22 cellular contexts compared by ENCODE assay signal in genomic region chr6:149719531-149719930, GRCh38. TPM values are rescaled to one million over a fixed set of nuclear protein-coding genes. Genes with fewer than 3 reads are reported as not detected.
DNase-seq lines count a peak whose midpoint lies in the region; ATAC-seq and TF ChIP-seq lines count a peak whose summit lies in the region.
"Had no signal": no experiment of that assay in that cellular context is flagged by ENCODE, and none has a peak within 500 bp of the region (broad histone marks: within the 10 kb centered on the region; RNA-seq: fewer than 3 reads in every experiment).

No MANE protein-coding gene starts in this region.

- no peak overlapping the region for H3K27ac Mint-ChIP-seq in activated naive CD4-positive, alpha-beta T cell treated with anti-CD3 and anti-CD28 coated beads for 36 hours
- H3K27ac Mint-ChIP-seq in glutamatergic neuron (ENCODE audit: unreplicated experiment) = no peak overlapping the region

- no peak for TF ChIP-seq CTCF in Loucy (conservative IDR thresholded peaks at IDR 0.05; ENCODE audit: low read length)
- TF ChIP-seq CTCF in glutamatergic neuron (IDR thresholded peaks at IDR 0.05; ENCODE audit: partially characterized antibody, unreplicated experiment) = no peak

- intact Hi-C loops in activated naive CD4-positive, alpha-beta T cell treated with anti-CD3 and anti-CD28 coated beads for 36 hours (cut with micrococcal nuclease) = loop anchor here (2.0 to 10.0 kb wide), 3 partner anchors 103 to 685 kb away; partner anchors contain the start of gene RAET1G

- H3K36me3 ChIP-seq in Loucy (ENCODE audit: insufficient read depth, low read length) = peaks cover 5% of the 10 kb centered on the region; the same call in 1 of the 2 replicates
- H3K36me3 ChIP-seq: adrenal gland, Peyer's patch, right atrium auricular region had no signal

- H3K9me3 Mint-ChIP-seq in activated naive CD4-positive, alpha-beta T cell treated with anti-CD3 and anti-CD28 coated beads for 36 hours = no peaks in the 10 kb centered on the region
- peaks cover 4% of the 10 kb centered on the region for H3K9me3 Mint-ChIP-seq in glutamatergic neuron (ENCODE audit: unreplicated experiment)
- H3K9me3 Mint-ChIP-seq: dendritic cell treated with granulocyte-macrophage colony-stimulating factor and Interleukin-4, amounts not matched to agents 40 ng/mL and 50 ng/mL, for 4 days had no signal

- no peaks in the 10 kb centered on the region for H3K27me3 Mint-ChIP-seq in activated naive CD4-positive, alpha-beta T cell treated with anti-CD3 and anti-CD28 coated beads for 36 hours (ENCODE audit: low read depth)
- H3K27me3 Mint-ChIP-seq in glutamatergic neuron (ENCODE audit: unreplicated experiment) = peaks cover 10% of the 10 kb centered on the region
- H3K27me3 Mint-ChIP-seq: dendritic cell treated with granulocyte-macrophage colony-stimulating factor and Interleukin-4, amounts not matched to agents 40 ng/mL and 50 ng/mL, for 4 days had no signal

- peaks cover 28% of the 10 kb centered on the region for H4K20me1 ChIP-seq in Loucy (ENCODE audit: insufficient read depth, low read length, poor library complexity, severe bottlenecking)

- CTCF ChIA-PET in activated naive CD4-positive, alpha-beta T cell treated with anti-CD3 and anti-CD28 coated beads for 36 hours (lab: Charles Lee) = interaction anchor here (0.7 to 1.0 kb wide), 2 partner anchors 30 to 113 kb away, joined by 3 to 4 read pairs; no protein-coding TSS in a partner anchor

- no peak overlapping the region for H2AFZ ChIP-seq in Loucy (ENCODE audit: low read length)

- H3K9me2 ChIP-seq in Loucy (replicated peaks; ENCODE audit: low read depth, low read length) = no peaks in the 10 kb centered on the region

- peaks cover 20% of the 10 kb centered on the region for H3K4me1 ChIP-seq in Loucy (ENCODE audit: insufficient read depth, low read length, poor library complexity, severe bottlenecking)

- DNase-seq in activated naive CD4-positive, alpha-beta T cell treated with anti-CD3 and anti-CD28 coated beads for 36 hours = no peak
- no peak for DNase-seq in activated naive CD4-positive, alpha-beta T cell (lab: John Stamatoyannopoulos, UW)
- DNase-seq in glutamatergic neuron (no peak), putamen (ENCODE audit: low spot score) (peak; percentile 63), C1 segment of cervical spinal cord (lab: John Stamatoyannopoulos, UW) (no peak), NCI-H2196 treated with DMSO at 0.1 percent for 48 hours (lab: John Stamatoyannopoulos, UW; ENCODE audit: unreplicated experiment) (no peak)
- DNase-seq: activated CD4-positive, CD25-positive, alpha-beta regulatory T cell treated with anti-CD3 and anti-CD28 coated beads, Interleukin-2, amount 50 U/mL, for 72 hours; adrenal gland; COR-L47; EL; foreskin melanocyte; KBM-7; MV-4-11; NCI-H1930; Peyer's patch; stimulated activated CD4-positive, alpha-beta T cell treated with anti-CD3 and anti-CD28 coated beads, Interleukin-12 subunit alpha, Interleukin-12 subunit beta, amount 100 ng/mL, for 4 hours; stimulated activated CD8-positive, alpha-beta memory T cell treated with anti-CD3 and anti-CD28 coated beads, Interleukin-4, amount 100 ng/mL, for 48 hours; T1000 had no signal

- H3K4me3 Mint-ChIP-seq in activated naive CD4-positive, alpha-beta T cell treated with anti-CD3 and anti-CD28 coated beads for 36 hours = peak overlapping the region; percentile 5
- peak overlapping the region; percentile 59 for H3K4me3 Mint-ChIP-seq in glutamatergic neuron (ENCODE audit: unreplicated experiment)

- H3K27me3 ChIP-seq in Loucy (ENCODE audit: insufficient read depth, low read length, poor library complexity, severe bottlenecking) = no peaks in the 10 kb centered on the region
- H3K27me3 ChIP-seq: adrenal gland, Peyer's patch, right atrium auricular region had no signal

- H3K9me3 ChIP-seq in Loucy (ENCODE audit: insufficient read depth, low read depth, low read length) = no peaks in the 10 kb centered on the region
- H3K9me3 ChIP-seq: adrenal gland, Peyer's patch, right atrium auricular region had no signal

- peaks cover 7% of the 10 kb centered on the region for H3K36me3 Mint-ChIP-seq in activated naive CD4-positive, alpha-beta T cell treated with anti-CD3 and anti-CD28 coated beads for 36 hours (ENCODE audit: low read depth)
- H3K36me3 Mint-ChIP-seq in glutamatergic neuron (ENCODE audit: unreplicated experiment) = no peaks in the 10 kb centered on the region

- H3K4me1 Mint-ChIP-seq in activated naive CD4-positive, alpha-beta T cell treated with anti-CD3 and anti-CD28 coated beads for 36 hours (ENCODE audit: low read depth) = peaks cover 16% of the 10 kb centered on the region
- peaks cover 16% of the 10 kb centered on the region for H3K4me1 Mint-ChIP-seq in glutamatergic neuron (ENCODE audit: low read depth, unreplicated experiment)

- ATAC-seq in GM19351 (IDR thresholded peaks at IDR 0.05; ENCODE audit: unreplicated experiment) = no peak

- H3K79me2 ChIP-seq in Loucy (ENCODE audit: insufficient read depth, low read length) = peaks cover 48% of the 10 kb centered on the region

- no peak overlapping the region for H3K4me3 ChIP-seq in Loucy (ENCODE audit: low read length, poor library complexity, severe bottlenecking)
- H3K4me3 ChIP-seq: adrenal gland had no signal

- H3F3A ChIP-seq in Loucy (ENCODE audit: low read depth) = no peaks in the 10 kb centered on the region

- H3K4me2 ChIP-seq in Loucy (ENCODE audit: low read depth, low read length, poor library complexity, severe bottlenecking) = no peak overlapping the region

- H3K9ac ChIP-seq in Loucy (ENCODE audit: low read depth, low read length, poor library complexity, severe bottlenecking) = peak overlapping the region; percentile 28

RNA-seq across cellular contexts. Expression of gene LATS1, which starts 1.6 kb away (rescaled TPM):
- total RNA-seq in activated naive CD4-positive, alpha-beta T cell treated with anti-CD3 and anti-CD28 coated beads for 36 hours = 10 to 100 TPM; 18.1 to 19.6 TPM
- 31.5 TPM for total RNA-seq in glutamatergic neuron (ENCODE audit: unreplicated experiment)

RNA-seq across cellular contexts. Expression of gene NUP43, which starts 26.8 kb away (rescaled TPM):
- total RNA-seq in activated naive CD4-positive, alpha-beta T cell treated with anti-CD3 and anti-CD28 coated beads for 36 hours = 10 to 100 TPM; 68.1 to 71.9 TPM
- 27.6 TPM for total RNA-seq in glutamatergic neuron (ENCODE audit: unreplicated experiment)

RNA-seq across cellular contexts. Expression of gene PCMT1, which starts 30.0 kb away (rescaled TPM):
- 10 to 100 TPM; 71.9 to 74.5 TPM for total RNA-seq in activated naive CD4-positive, alpha-beta T cell treated with anti-CD3 and anti-CD28 coated beads for 36 hours
- 147 TPM for total RNA-seq in glutamatergic neuron (ENCODE audit: unreplicated experiment)
